In genomic region chr9:93828331-93829097, GRCh38 we compare ENCODE assay signal across 21 cellular contexts.
A peak's percentile ranks its signal among the peaks of the same experiment; 100 is the strongest.
DNase-seq lines count a peak whose midpoint lies in the region; ATAC-seq and TF ChIP-seq lines count a peak whose summit lies in the region.
"Had no signal": no experiment of that assay in that cellular context is flagged by ENCODE, and none has a peak within 500 bp of the region (broad histone marks: within the 10 kb centered on the region; RNA-seq: fewer than 3 reads in every experiment).

No MANE protein-coding gene starts in this region.

- no CpG with 5 or more reads among the region's 13 CpGs for WGBS in mesendoderm (ENCODE audit: extremely low coverage, insufficient coverage, low lambda C conversion rate)

- no peak overlapping the region for H2BK5ac ChIP-seq in mesendoderm (ENCODE audit: low read length)

- H3K9ac ChIP-seq in mesendoderm (ENCODE audit: low read length): no peak overlapping the region

- H3K56ac ChIP-seq in mesendoderm (ENCODE audit: low read length): peak overlapping the region; percentile 25

- H3K18ac ChIP-seq in mesendoderm (ENCODE audit: low read length): no peak overlapping the region

- H3K4me3 ChIP-seq in coronary artery (no peak overlapping the region), mesendoderm (ENCODE audit: low read length) (no peak overlapping the region)
- H3K4me3 ChIP-seq: MG63 had no signal

- no peak overlapping the region for H2BK15ac ChIP-seq in mesendoderm (replicated peaks; ENCODE audit: low read depth)

- H3K4ac ChIP-seq in mesendoderm (ENCODE audit: low read depth, low read length): no peak overlapping the region

- H3K79me2 ChIP-seq in mesendoderm (ENCODE audit: control insufficient read depth, insufficient read depth, low read length): no peaks in the 10 kb centered on the region

- no peak for ATAC-seq in HG03196 (IDR thresholded peaks at IDR 0.05; ENCODE audit: unreplicated experiment)
- ATAC-seq: activated CD8-positive, alpha-beta T cell treated with anti-CD3 and anti-CD28 coated beads for 36 hours; activated T-helper 17 cell treated with anti-CD3 and anti-CD28 coated beads, Interleukin-2, amount 50 U/mL, for 72 hours had no signal

- H4K5ac ChIP-seq in mesendoderm (ENCODE audit: low read length): no peak overlapping the region

- H3K36me3 ChIP-seq in mesendoderm (ENCODE audit: control insufficient read depth, insufficient read depth, low read length): no peaks in the 10 kb centered on the region
- H3K36me3 ChIP-seq: left ventricle myocardium inferior, MG63, Peyer's patch had no signal

- H3K23ac ChIP-seq in mesendoderm (ENCODE audit: low read length): no peak overlapping the region

- H3K27ac ChIP-seq in coronary artery (no peak overlapping the region), mesendoderm (ENCODE audit: low read depth, low read length) (no peak overlapping the region)
- H3K27ac ChIP-seq: C4-2B, left ventricle myocardium inferior, Peyer's patch, skin epidermis had no signal

- H2AK5ac ChIP-seq in mesendoderm (ENCODE audit: low read length): no peak overlapping the region

- no peak for TF ChIP-seq CTCF in GM10248 (IDR thresholded peaks at IDR 0.05; ENCODE audit: control extremely low read depth, extremely low read depth, low read depth, missing control alignments)
- no peak for TF ChIP-seq CTCF in coronary artery (IDR thresholded peaks at IDR 0.05)

- no peak overlapping the region for H3K4me2 ChIP-seq in mesendoderm (ENCODE audit: low read length)

- no peaks in the 10 kb centered on the region for H3K27me3 ChIP-seq in mesendoderm (ENCODE audit: insufficient read depth, low read length, poor library complexity)
- H3K27me3 ChIP-seq: Peyer's patch had no signal

- no peak overlapping the region for H4K8ac ChIP-seq in mesendoderm (ENCODE audit: low read depth, low read length)

- no peaks in the 10 kb centered on the region for H3K79me1 ChIP-seq in mesendoderm (ENCODE audit: low read length)

- DNase-seq in AG08395 (ENCODE audit: low spot score) (peak; percentile 1), GM10248 (ENCODE audit: extremely low spot score) (peak; percentile 17), coronary artery (ENCODE audit: low spot score) (peak; percentile 63), mesendoderm (no peak), NCI-H526 treated with DMSO at 0.1 percent for 48 hours (lab: John Stamatoyannopoulos, UW) (no peak), A172 (ENCODE audit: low spot score) (no peak), Ammon's horn (ENCODE audit: low spot score) (no peak)
- DNase-seq: activated CD8-positive, alpha-beta T cell treated with anti-CD3 and anti-CD28 coated beads for 36 hours; activated naive CD8-positive, alpha-beta T cell treated with anti-CD3 and anti-CD28 coated beads, Interleukin-2, amount 10 ng/mL, durations not matched to agents 7 days and 5 days; left ventricle myocardium inferior; MG63; naive thymus-derived CD8-positive, alpha-beta T cell; NCI-H2029; NCI-H2227 treated with DMSO at 0.1 percent for 48 hours; SIG-M5; SW 1271 had no signal

- no peak overlapping the region for H2BK120ac ChIP-seq in mesendoderm (ENCODE audit: low read depth, low read length)

- POLR2A ChIA-PET in GM10248 (lab: Yijun Ruan, JAX): no interaction called here

- no peaks in the 10 kb centered on the region for H3K4me1 ChIP-seq in mesendoderm (ENCODE audit: control insufficient read depth, low read depth, low read length)

- CTCF ChIA-PET in GM10248 (lab: Yijun Ruan, JAX): interaction anchor here (1.0 kb wide), 2 partner anchors 9 to 19 kb away, joined by 3 to 4 read pairs; no protein-coding TSS in a partner anchor

Comparison
In these comparisons a context has a peak if more than half of its experiments do, and no peak if none do; other contexts are left out.
1. DNase-seq: peak in AG08395 (single experiment), GM10248 (single experiment) and coronary artery (single experiment); none in mesendoderm (single experiment), NCI-H526 treated with DMSO at 0.1 percent for 48 hours (single experiment), A172 (single experiment) and Ammon's horn (single experiment).